9 cellular contexts compared by ENCODE assay signal in the genomic region with DNA sequence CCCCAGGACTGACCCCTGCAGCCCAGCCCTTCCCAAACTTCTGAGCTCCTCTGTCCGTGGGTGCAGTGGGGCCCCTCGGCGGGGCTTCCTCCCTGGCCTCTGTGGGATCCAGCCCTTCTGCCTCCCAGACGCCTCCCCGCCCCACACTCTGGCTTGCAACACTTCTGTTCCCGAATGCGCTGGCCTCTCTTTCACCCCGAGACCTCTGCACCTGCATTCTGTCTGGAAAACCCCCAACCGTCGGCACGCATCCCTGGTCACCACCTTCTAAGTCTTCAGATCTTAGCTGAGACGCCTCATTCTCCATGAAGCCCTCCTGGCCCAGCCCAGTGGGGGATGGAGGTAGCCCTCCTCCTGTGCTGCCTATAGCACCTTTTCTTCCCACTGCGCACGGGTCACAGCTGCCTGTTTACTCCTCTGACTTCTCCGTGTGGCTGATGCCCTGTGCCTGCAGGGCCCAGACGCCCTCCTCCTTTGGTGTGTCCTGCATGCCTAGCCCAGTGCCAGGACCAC. TPM values are rescaled to one million over a fixed set of nuclear protein-coding genes. Genes with fewer than 3 reads are reported as not detected.
A peak's percentile ranks its signal among the peaks of the same experiment; 100 is the strongest.
DNase-seq lines count a peak whose midpoint lies in the region; TF ChIP-seq lines count a peak whose summit lies in the region.
"Had no signal": no experiment of that assay in that cellular context is flagged by ENCODE, and none has a peak within 500 bp of the region (broad histone marks: within the 10 kb centered on the region; RNA-seq: fewer than 3 reads in every experiment).

No MANE protein-coding gene starts in this region.

- H3F3A ChIP-seq in smooth muscle cell (ENCODE audit: low read depth), result peaks cover 3% of the 10 kb centered on the region

- H3K9me3 ChIP-seq in smooth muscle cell (replicated peaks; ENCODE audit: low read depth), result no peaks in the 10 kb centered on the region

- TF ChIP-seq CTCF in fibroblast of villous mesenchyme (IDR thresholded peaks at IDR 0.05; ENCODE audit: insufficient read depth, low read depth, low read length) (no peak), smooth muscle cell (IDR thresholded peaks at IDR 0.05; ENCODE audit: borderline replicate concordance, insufficient read depth, poor library complexity, severe bottlenecking) (no peak), RWPE1 (conservative IDR thresholded peaks at IDR 0.05; ENCODE audit: low read depth) (no peak)

- peaks cover 31% of the 10 kb centered on the region for H3K4me1 ChIP-seq in smooth muscle cell (ENCODE audit: low read depth)

- POLR2A ChIA-PET in RWPE1 (lab: Yijun Ruan, JAX; ENCODE audit: low non-redundant PET), result no interaction called here

- H2AFZ ChIP-seq in smooth muscle cell (ENCODE audit: low read depth), result no peak overlapping the region

- WGBS in smooth muscle cell (ENCODE audit: low lambda C conversion rate), result 30% methylated on average over 16 of the region's 16 CpGs

- no peak overlapping the region for H3K9ac ChIP-seq in smooth muscle cell (ENCODE audit: low read depth)

- H3K27ac ChIP-seq in smooth muscle cell (ENCODE audit: low read depth), result peak overlapping the region; percentile 24
- H3K27ac ChIP-seq in RWPE1, result no peak overlapping the region

- no peak overlapping the region for H3K4me3 ChIP-seq in fibroblast of villous mesenchyme (ENCODE audit: low read depth, low read length)
- no peak overlapping the region for H3K4me3 ChIP-seq in smooth muscle cell

- H3K4me2 ChIP-seq in smooth muscle cell, result peak overlapping the region; percentile 61

- no peaks in the 10 kb centered on the region for H3K36me3 ChIP-seq in smooth muscle cell (ENCODE audit: low read depth)

- CTCF ChIA-PET in RWPE1 (lab: Yijun Ruan, JAX), result interaction anchor here (0.7 kb wide), 1 partner anchor 715 kb away, joined by 3 read pairs; no protein-coding TSS in a partner anchor

- DNase-seq in NCI-H146 (lab: John Stamatoyannopoulos, UW), result peak; percentile 44
- DNase-seq in NCI-H146 treated with DMSO at 0.1 percent for 48 hours (lab: John Stamatoyannopoulos, UW; ENCODE audit: unreplicated experiment), result no peak
- DNase-seq in SKM-1 (lab: John Stamatoyannopoulos, UW; ENCODE audit: unreplicated experiment), result peak; percentile 19
- peak; percentile 93 for DNase-seq in fibroblast of villous mesenchyme (ENCODE audit: low read depth)
- no peak for DNase-seq in smooth muscle cell (lab: John Stamatoyannopoulos, UW; ENCODE audit: unreplicated experiment)
- no peak for DNase-seq in epidermal melanocyte (ENCODE audit: insufficient read length, low spot score)
- DNase-seq in HuH-7 (ENCODE audit: low spot score), result no peak
- no peak for DNase-seq in RWPE1 (ENCODE audit: low spot score)
- DNase-seq: HFFc6 had no signal

- H3K79me2 ChIP-seq in smooth muscle cell (ENCODE audit: low read depth), result peaks cover 4% of the 10 kb centered on the region

- no peaks in the 10 kb centered on the region for H4K20me1 ChIP-seq in smooth muscle cell (ENCODE audit: low read depth)

- no peaks in the 10 kb centered on the region for H3K27me3 ChIP-seq in smooth muscle cell (ENCODE audit: low read depth)

RNA-seq across cellular contexts. Expression of a gene that starts 26.4 kb away (rescaled TPM):
- not detected in 2 replicates for total RNA-seq in fibroblast of villous mesenchyme
- total RNA-seq in smooth muscle cell, result not detected in 2 replicates
- polyA plus RNA-seq in smooth muscle cell, result not detected in 2 replicates
- total RNA-seq: HFFc6 had no signal

RNA-seq across cellular contexts. Expression of a gene that starts 43.8 kb away (rescaled TPM):
- total RNA-seq in fibroblast of villous mesenchyme, result 39.0 and 50.1 TPM in 2 replicates
- 7.7 and 15.3 TPM in 2 replicates for total RNA-seq in smooth muscle cell
- 11.9 and 15.6 TPM in 2 replicates for polyA plus RNA-seq in smooth muscle cell

Comparison
In these comparisons a context has a peak if more than half of its experiments do, and no peak if none do; other contexts are left out.
1. DNase-seq: peak in NCI-H146 (single experiment), SKM-1 (single experiment) and fibroblast of villous mesenchyme (single experiment); none in NCI-H146 treated with DMSO at 0.1 percent for 48 hours (single experiment), smooth muscle cell (single experiment), epidermal melanocyte (single experiment), HuH-7 (single experiment) and RWPE1 (single experiment).